19 cellular contexts compared by ENCODE assay signal in genomic region chr10:132269286-132270230, GRCh38. TPM values are rescaled to one million over a fixed set of nuclear protein-coding genes. Genes with fewer than 3 reads are reported as not detected.
DNase-seq lines count a peak whose midpoint lies in the region; ATAC-seq and TF ChIP-seq lines count a peak whose summit lies in the region.
"Had no signal": no experiment of that assay in that cellular context is flagged by ENCODE, and none has a peak within 500 bp of the region (broad histone marks: within the 10 kb centered on the region; RNA-seq: fewer than 3 reads in every experiment).

No MANE protein-coding gene starts in this region.

- no peak overlapping the region for H2BK5ac ChIP-seq in neuronal stem cell (ENCODE audit: low read length)

- H3K23ac ChIP-seq in neuronal stem cell (ENCODE audit: low read depth, low read length, poor library complexity): peak overlapping the region; percentile 67

- TF ChIP-seq CTCF in left ventricle myocardium inferior (IDR thresholded peaks at IDR 0.05; ENCODE audit: borderline replicate concordance): no peak

- no peaks in the 10 kb centered on the region for H3K9me3 ChIP-seq in right cardiac atrium (ENCODE audit: control insufficient read depth, low read length)
- H3K9me3 ChIP-seq in left ventricle myocardium inferior (replicated peaks): no peaks in the 10 kb centered on the region
- H3K9me3 ChIP-seq in neuronal stem cell (replicated peaks in 1 of 2; ENCODE audit: control insufficient read depth in 2 of 2, insufficient read depth in 1 of 2, low read depth in 1 of 2, low read length in 2 of 2): peaks cover 0 to 2% of the 10 kb centered on the region in 2 donors
- H3K9me3 ChIP-seq: SJCRH30 had no signal

- intact Hi-C loops in right cardiac atrium (cut with DNase I): no loop called here
- intact Hi-C loops in left ventricle myocardium inferior (cut with micrococcal nuclease): no loop called here
- intact Hi-C loops in sciatic nerve (cut with DNase I): no loop called here

- DNase-seq in right cardiac atrium (peak; percentile 5 to 27 (median 26)), left ventricle myocardium inferior (no peak), SK-N-DZ (ENCODE audit: low spot score) (peak; percentile 82), neuronal stem cell (ENCODE audit: low spot score) (no peak), sciatic nerve (ENCODE audit: low spot score) (no peak)
- no peak for DNase-seq in activated CD4-positive, alpha-beta T cell treated with anti-CD3 and anti-CD28 coated beads, Interleukin-2, amount 50 U/mL, for 48 hours
- DNase-seq: ACHN, AML-193, COR-L47, GF-D8, GOT3, KBM-7, MV-4-11, NCI-H1417, NCI-H187 treated with DMSO at 0.1 percent for 48 hours, NCI-H510A treated with DMSO at 0.1 percent for 48 hours, RPMI8226, SJCRH30 had no signal

- no peak overlapping the region for H3K27ac ChIP-seq in right cardiac atrium (ENCODE audit: low read length)
- no peak overlapping the region for H3K27ac ChIP-seq in left ventricle myocardium inferior (replicated peaks)
- H3K27ac ChIP-seq in neuronal stem cell (replicated peaks; ENCODE audit: low read length): no peak overlapping the region
- H3K27ac ChIP-seq: SJCRH30 had no signal

- no peak overlapping the region for H2AK5ac ChIP-seq in neuronal stem cell (ENCODE audit: low read depth, low read length)

- H3K4me2 ChIP-seq in neuronal stem cell (ENCODE audit: insufficient read depth, low read length, poor library complexity, severe bottlenecking): no peak overlapping the region

- no peak for ATAC-seq in right cardiac atrium
- no peak for ATAC-seq in GM21825 (IDR thresholded peaks at IDR 0.05; ENCODE audit: unreplicated experiment)
- no peak for ATAC-seq in sciatic nerve

- no peak overlapping the region for H4K8ac ChIP-seq in neuronal stem cell (ENCODE audit: low read depth, low read length)

- no peak overlapping the region for H3K4me3 ChIP-seq in right cardiac atrium (ENCODE audit: low read length)
- H3K4me3 ChIP-seq in left ventricle myocardium inferior: no peak overlapping the region
- H3K4me3 ChIP-seq in neuronal stem cell (ENCODE audit: low read length in 2 of 2): peak overlapping the region in 1 of 2 donors; percentile 4
- H3K4me3 ChIP-seq: SJCRH30 had no signal

- no peaks in the 10 kb centered on the region for H3K4me1 ChIP-seq in right cardiac atrium (ENCODE audit: control insufficient read depth, insufficient read depth, low read length)
- H3K4me1 ChIP-seq in left ventricle myocardium inferior: no peaks in the 10 kb centered on the region
- peaks cover 34 to 38% of the 10 kb centered on the region in 2 donors for H3K4me1 ChIP-seq in neuronal stem cell (ENCODE audit: control insufficient read depth in 2 of 2, insufficient read depth in 1 of 2, low read depth in 1 of 2, low read length in 2 of 2)
- H3K4me1 ChIP-seq: SJCRH30 had no signal

- H3K4ac ChIP-seq in neuronal stem cell (ENCODE audit: low read length): no peak overlapping the region

- no peak overlapping the region for H4K91ac ChIP-seq in neuronal stem cell (ENCODE audit: low read depth, low read length, poor library complexity)

- H3K27me3 ChIP-seq in right cardiac atrium (ENCODE audit: control insufficient read depth, insufficient read depth) (no peaks in the 10 kb centered on the region), left ventricle myocardium inferior (ENCODE audit: low read depth) (peaks cover 18% of the 10 kb centered on the region), neuronal stem cell (ENCODE audit: control insufficient read depth in 3 of 3, insufficient read depth in 3 of 3, low read depth in 1 of 3, low read length in 3 of 3) (no peaks in the 10 kb centered on the region)
- H3K27me3 ChIP-seq: SJCRH30 had no signal

- no peaks in the 10 kb centered on the region for H3K79me1 ChIP-seq in neuronal stem cell (ENCODE audit: low read depth, low read length)

- H3K36me3 ChIP-seq in left ventricle myocardium inferior: no peaks in the 10 kb centered on the region
- no peaks in the 10 kb centered on the region for H3K36me3 ChIP-seq in neuronal stem cell (replicated peaks in 1 of 2; ENCODE audit: control insufficient read depth in 2 of 2, insufficient read depth in 2 of 2, low read length in 2 of 2)
- H3K36me3 ChIP-seq: SJCRH30 had no signal

- peak overlapping the region; percentile 42 for H3K18ac ChIP-seq in neuronal stem cell (ENCODE audit: low read length)

- H2BK120ac ChIP-seq in neuronal stem cell (ENCODE audit: low read depth, low read length): no peak overlapping the region

- 86% methylated on average over 21 of the region's 21 CpGs for WGBS in right cardiac atrium
- no CpG with 5 or more reads among the region's 21 CpGs for WGBS in neuronal stem cell (ENCODE audit: extremely low coverage in 2 of 2, insufficient read length in 2 of 2, insufficient replicate concordance in 1 of 2), 2 donors

- H3K14ac ChIP-seq in neuronal stem cell (ENCODE audit: low read length): peak overlapping the region; percentile 83

- H2BK15ac ChIP-seq in neuronal stem cell (ENCODE audit: low read length): peak overlapping the region; percentile 4

- H3K9ac ChIP-seq in neuronal stem cell (ENCODE audit: low read depth, low read length, poor library complexity): peak overlapping the region; percentile 13

- no peak overlapping the region for H2AFZ ChIP-seq in neuronal stem cell (ENCODE audit: low read length)

- no peak overlapping the region for H2BK12ac ChIP-seq in neuronal stem cell (ENCODE audit: low read length)

RNA-seq across cellular contexts. Expression of gene STK32C, which starts 38.2 kb away (rescaled TPM):
- total RNA-seq in right cardiac atrium (1 to 10 TPM; 5.7 to 7.3 (median 6.7) TPM), left ventricle myocardium inferior (4.4 TPM), sciatic nerve (11.1 TPM)
- 6.9 TPM for polyA plus RNA-seq in right cardiac atrium
- polyA plus RNA-seq in SK-N-DZ (2014; cell fraction: cytosol; rRNA removed): 35.4 and 38.4 TPM in 2 replicates
- polyA plus RNA-seq in SK-N-DZ (2014; cell fraction: nucleus; rRNA removed): 35.2 and 44.1 TPM in 2 replicates
- 20.6 TPM for polyA plus RNA-seq in neuronal stem cell (2013, experiment 1 of 2)
- 21.2 TPM for polyA plus RNA-seq in neuronal stem cell (2013, experiment 2 of 2)

Comparison
In these comparisons a context has a peak if more than half of its experiments do, and no peak if none do; other contexts are left out.
1. DNase-seq: peak in right cardiac atrium (3 of 3) and SK-N-DZ (single experiment); none in left ventricle myocardium inferior (single experiment), neuronal stem cell (single experiment), activated CD4-positive, alpha-beta T cell treated with anti-CD3 and anti-CD28 coated beads, Interleukin-2, amount 50 U/mL, for 48 hours (0 of 2) and sciatic nerve (single experiment).